In genomic region chr6:26439151-26439550, GRCh38 we compare ENCODE assay signal across 10 cellular contexts. TPM values are rescaled to one million over a fixed set of nuclear protein-coding genes. Genes with fewer than 3 reads are reported as not detected.
DNase-seq lines count a peak whose midpoint lies in the region; ATAC-seq, FAIRE-seq and TF ChIP-seq lines count a peak whose summit lies in the region.
"Had no signal": no experiment of that assay in that cellular context is flagged by ENCODE, and none has a peak within 500 bp of the region (broad histone marks: within the 10 kb centered on the region; RNA-seq: fewer than 3 reads in every experiment).

No MANE protein-coding gene starts in this region.

- no peak for ATAC-seq in HG03095 (IDR thresholded peaks at IDR 0.05; ENCODE audit: unreplicated experiment)

- TF ChIP-seq CTCF in HL-60 (IDR thresholded peaks at IDR 0.05; ENCODE audit: insufficient read depth, low read length) (no peak), Peyer's patch (IDR thresholded peaks at IDR 0.05) (no peak), endothelial cell of umbilical vein (IDR thresholded peaks at IDR 0.05; ENCODE audit: extremely low read depth in 1 of 2, insufficient read depth in 1 of 2, low read depth in 1 of 2, low read length in 2 of 2) (no peak), sigmoid colon (IDR thresholded peaks at IDR 0.05) (no peak)

- WGBS in sigmoid colon, 2 donors, result 87 to 95% methylated on average over 3 of the region's 3 CpGs

- intact Hi-C loops in endothelial cell of umbilical vein (cut with micrococcal nuclease) (no loop called here), sigmoid colon (cut with DNase I) (loop anchor here (5.0 kb wide), 1 partner anchor 72 kb away; the partner anchor contains the start of gene BTN3A2)

- dilution Hi-C loops in endothelial cell of umbilical vein (cut with MboI; ENCODE audit: extremely low pct_ligation_motif_present, low sequenced_read_pairs), result no loop called here

- peaks cover 0 to 2% (median 0%) of the 10 kb centered on the region in 3 donors for H3K36me3 ChIP-seq in Peyer's patch
- no peaks in the 10 kb centered on the region for H3K36me3 ChIP-seq in endothelial cell of umbilical vein (ENCODE audit: control insufficient read depth in 2 of 2, extremely low read depth in 1 of 2, insufficient read depth in 2 of 2, low read length in 2 of 2)
- peaks cover 0 to under 1% (median 0%) of the 10 kb centered on the region in 4 donors for H3K36me3 ChIP-seq in sigmoid colon

- no peak for DNase-seq in HL-60 (ENCODE audit: low read depth in 1 of 2, low spot score in 1 of 2)
- peak in 1 of 3 donors; percentile 52 for DNase-seq in Peyer's patch
- DNase-seq in endothelial cell of umbilical vein (ENCODE audit: low read depth, low spot score), result no peak
- no peak for DNase-seq in sigmoid colon
- no peak for DNase-seq in hepatic stellate cell (ENCODE audit: low spot score)
- DNase-seq in cerebellar nuclear complex (lab: John Stamatoyannopoulos, UW), result no peak
- DNase-seq: DMS153, KBM-7, NCI-H526 had no signal

- H2AFZ ChIP-seq in endothelial cell of umbilical vein (ENCODE audit: low read depth, low read length), result peak overlapping the region; percentile 95

- H3K4me1 ChIP-seq in Peyer's patch (peaks cover 0 to 21% (median 9%) of the 10 kb centered on the region in 4 donors), endothelial cell of umbilical vein (ENCODE audit: control insufficient read depth, extremely low read depth, insufficient read depth, low read length) (peaks cover 10% of the 10 kb centered on the region), sigmoid colon (peaks cover 0 to 21% (median 7%) of the 10 kb centered on the region in 4 donors)

- H3K79me2 ChIP-seq in endothelial cell of umbilical vein (ENCODE audit: control insufficient read depth, insufficient read depth, low read length), result no peaks in the 10 kb centered on the region

- H3K27me3 ChIP-seq in HL-60 (ENCODE audit: insufficient read depth, poor library complexity, severe bottlenecking) (no peaks in the 10 kb centered on the region), Peyer's patch (no peaks in the 10 kb centered on the region), endothelial cell of umbilical vein (ENCODE audit: control insufficient read depth in 2 of 2, insufficient read depth in 2 of 2, low read length in 2 of 2) (no peaks in the 10 kb centered on the region), sigmoid colon (no peaks in the 10 kb centered on the region)

- no peak overlapping the region for H3K4me3 ChIP-seq in HL-60 (replicated peaks; ENCODE audit: insufficient read depth, low read length)
- no peak overlapping the region for H3K4me3 ChIP-seq in Peyer's patch
- no peak overlapping the region for H3K4me3 ChIP-seq in endothelial cell of umbilical vein (replicated peaks in 1 of 3; ENCODE audit: insufficient read depth in 1 of 3, low read depth in 1 of 3, low read length in 3 of 3)
- no peak overlapping the region for H3K4me3 ChIP-seq in sigmoid colon

- no peak for FAIRE-seq in endothelial cell of umbilical vein (lab: Jason Lieb, UNC)

- no peak for TF ChIP-seq POLR2A in Peyer's patch (IDR thresholded peaks at IDR 0.05)
- no peak for TF ChIP-seq POLR2A in endothelial cell of umbilical vein (IDR thresholded peaks at IDR 0.05; ENCODE audit: low read depth, low read length)
- no peak for TF ChIP-seq POLR2A in sigmoid colon (IDR thresholded peaks at IDR 0.05)

- POLR2A ChIA-PET in endothelial cell of umbilical vein (lab: Charles Lee), result no interaction called here

- TF ChIP-seq EP300 in sigmoid colon (IDR thresholded peaks at IDR 0.05), result no peak

- H3K9ac ChIP-seq in endothelial cell of umbilical vein (replicated peaks; ENCODE audit: extremely low read depth, insufficient read depth, low read length), result no peak overlapping the region

- CTCF ChIA-PET in endothelial cell of umbilical vein (lab: Charles Lee), result interaction anchor here (1.4 kb wide), 1 partner anchor 98 kb away, joined by 6 read pairs; no protein-coding TSS in a partner anchor

- H3K9me1 ChIP-seq in endothelial cell of umbilical vein (replicated peaks; ENCODE audit: control insufficient read depth, extremely low read depth, insufficient read depth, low read length), result no peaks in the 10 kb centered on the region

- peak overlapping the region; percentile 78; the same call in 1 of the 2 replicates for H3K27ac ChIP-seq in HL-60 (replicated peaks)
- peak overlapping the region; percentile 79 to 88 (median 86) for H3K27ac ChIP-seq in Peyer's patch
- no peak overlapping the region for H3K27ac ChIP-seq in endothelial cell of umbilical vein (ENCODE audit: insufficient read depth, low read depth, low read length)
- H3K27ac ChIP-seq in sigmoid colon, result peak overlapping the region in 3 of 4 donors; percentile 82 to 86 (median 86)

- no peaks in the 10 kb centered on the region for H4K20me1 ChIP-seq in endothelial cell of umbilical vein (replicated peaks; ENCODE audit: control insufficient read depth, extremely low read depth, insufficient read depth, low read length)

- BruUV-seq in endothelial cell of umbilical vein (replicated peaks; lab: Mats Ljungman, UMichigan), result no TSS peak

- H3K9me3 ChIP-seq in Peyer's patch (no peaks in the 10 kb centered on the region), endothelial cell of umbilical vein (replicated peaks; ENCODE audit: control insufficient read depth, insufficient read depth, low read length) (no peaks in the 10 kb centered on the region), sigmoid colon (peaks cover 0 to 3% (median 0%) of the 10 kb centered on the region in 4 donors)

- no peak overlapping the region for H3K4me2 ChIP-seq in endothelial cell of umbilical vein (ENCODE audit: insufficient read depth, low read length)

TF ChIP-seq in endothelial cell of umbilical vein, 7 proteins besides CTCF, POLR2A, EP300 and RAD21 (continues in another document):
- TF ChIP-seq GATA2 (IDR thresholded peaks at IDR 0.05; ENCODE audit: insufficient read depth, insufficient read length, low read depth, low read length), result no peak
- no peak for TF ChIP-seq FOS (IDR thresholded peaks at IDR 0.05; ENCODE audit: borderline replicate concordance, insufficient read depth, low read length)
- no peak for TF ChIP-seq MYC (IDR thresholded peaks at IDR 0.05; ENCODE audit: low read depth, low read length)
- TF ChIP-seq POLR2AphosphoS5 (IDR thresholded peaks at IDR 0.05; ENCODE audit: insufficient read depth, low read depth, low read length), result no peak

RNA-seq across cellular contexts. Expression of gene BTN3A3, which starts 1.2 kb away (rescaled TPM):
- total RNA-seq in Peyer's patch (10 to 100 TPM; 13.7 to 62.7 (median 28.1) TPM), endothelial cell of umbilical vein (7.5 and 10.9 TPM in 2 replicates), sigmoid colon (10 to 100 TPM in 2 of 4 donors, 1 to 10 TPM in 2; 6.5 to 18.8 (median 9.8) TPM)
- polyA plus RNA-seq in endothelial cell of umbilical vein (5.9 and 8.1 TPM in 2 replicates), sigmoid colon (10 to 100 TPM in 1 of 3 donors, 1 to 10 TPM in 2; 4.8 to 26.6 (median 5.1) TPM)
- polyA plus RNA-seq in endothelial cell of umbilical vein (2011; cell fraction: cytosol; rRNA removed), result 8.5 and 9.0 TPM in 2 replicates
- 29.1 and 32.3 TPM in 2 replicates for polyA plus RNA-seq in endothelial cell of umbilical vein (2011; cell fraction: nucleus; rRNA removed)
- polyA plus RNA-seq in endothelial cell of umbilical vein (2012), result 9.6 and 11.4 TPM in 2 replicates
- 15.9 and 27.7 TPM in 2 replicates for polyA minus RNA-seq in endothelial cell of umbilical vein
- polyA minus RNA-seq in endothelial cell of umbilical vein (2011; cell fraction: cytosol; rRNA and poly(A)+ RNA removed), result 8.6 TPM
- polyA minus RNA-seq in endothelial cell of umbilical vein (2011; cell fraction: nucleus; rRNA and poly(A)+ RNA removed), result 11.5 and 12.1 TPM in 2 replicates

RNA-seq across cellular contexts. Expression of gene BTN2A1, which starts 18.6 kb away (rescaled TPM):
- total RNA-seq in Peyer's patch (10 to 100 TPM; 19.6 to 38.0 (median 33.4) TPM), endothelial cell of umbilical vein (23.4 and 25.1 TPM in 2 replicates), sigmoid colon (10 to 100 TPM; 17.6 to 24.6 (median 19.1) TPM)
- polyA plus RNA-seq in endothelial cell of umbilical vein (26.3 and 31.9 TPM in 2 replicates), sigmoid colon (10 to 100 TPM in 1 of 3 donors, 1 to 10 TPM in 2; 4.4 to 25.5 (median 8.4) TPM)
- polyA plus RNA-seq in endothelial cell of umbilical vein (2011; cell fraction: cytosol; rRNA removed), result 29.5 and 32.1 TPM in 2 replicates
- 62.1 and 68.7 TPM in 2 replicates for polyA plus RNA-seq in endothelial cell of umbilical vein (2011; cell fraction: nucleus; rRNA removed)
- polyA plus RNA-seq in endothelial cell of umbilical vein (2012), result 21.3 and 25.6 TPM in 2 replicates
- polyA minus RNA-seq in endothelial cell of umbilical vein, result 29.3 and 39.5 TPM in 2 replicates
- polyA minus RNA-seq in endothelial cell of umbilical vein (2011; cell fraction: cytosol; rRNA and poly(A)+ RNA removed), result 3.9 TPM
- polyA minus RNA-seq in endothelial cell of umbilical vein (2011; cell fraction: nucleus; rRNA and poly(A)+ RNA removed), result 18.5 and 20.2 TPM in 2 replicates

RNA-seq across cellular contexts. Expression of gene BTN3A1, which starts 37.1 kb away (rescaled TPM):
- total RNA-seq in Peyer's patch (10 to 100 TPM; 34.9 to 84.2 (median 48.5) TPM), endothelial cell of umbilical vein (9.0 and 12.1 TPM in 2 replicates), sigmoid colon (10 to 100 TPM in 2 of 4 donors, 1 to 10 TPM in 2; 8.9 to 13.0 (median 10.2) TPM)
- polyA plus RNA-seq in endothelial cell of umbilical vein (6.8 and 7.6 TPM in 2 replicates), sigmoid colon (10 to 100 TPM in 1 of 3 donors, 1 to 10 TPM in 2; 3.0 to 33.5 (median 5.5) TPM)
- polyA plus RNA-seq in endothelial cell of umbilical vein (2011; cell fraction: cytosol; rRNA removed), result 7.5 and 7.8 TPM in 2 replicates
- polyA plus RNA-seq in endothelial cell of umbilical vein (2011; cell fraction: nucleus; rRNA removed), result 33.7 and 33.9 TPM in 2 replicates
- 8.8 and 10.9 TPM in 2 replicates for polyA plus RNA-seq in endothelial cell of umbilical vein (2012)
- 26.7 and 31.1 TPM in 2 replicates for polyA minus RNA-seq in endothelial cell of umbilical vein
- polyA minus RNA-seq in endothelial cell of umbilical vein (2011; cell fraction: cytosol; rRNA and poly(A)+ RNA removed), result 4.3 TPM
- 6.7 and 9.7 TPM in 2 replicates for polyA minus RNA-seq in endothelial cell of umbilical vein (2011; cell fraction: nucleus; rRNA and poly(A)+ RNA removed)

RNA-seq across cellular contexts. Expression of gene BTN2A2, which starts 56.2 kb away (rescaled TPM):
- total RNA-seq in Peyer's patch, result 10 to 100 TPM in 2 of 4 donors, 1 to 10 TPM in 2; 4.7 to 41.3 (median 11.9) TPM
- 13.2 and 18.4 TPM in 2 replicates for total RNA-seq in endothelial cell of umbilical vein
- 13.4 and 15.3 TPM in 2 replicates for polyA plus RNA-seq in endothelial cell of umbilical vein
- 12.6 and 12.7 TPM in 2 replicates for polyA plus RNA-seq in endothelial cell of umbilical vein (2011; cell fraction: cytosol; rRNA removed)
- 44.7 and 51.3 TPM in 2 replicates for polyA plus RNA-seq in endothelial cell of umbilical vein (2011; cell fraction: nucleus; rRNA removed)
- 13.8 TPM in 2 replicates for polyA plus RNA-seq in endothelial cell of umbilical vein (2012)
- 37.5 and 40.9 TPM in 2 replicates for polyA minus RNA-seq in endothelial cell of umbilical vein
- not detected for polyA minus RNA-seq in endothelial cell of umbilical vein (2011; cell fraction: cytosol; rRNA and poly(A)+ RNA removed)
- 32.4 and 37.7 TPM in 2 replicates for polyA minus RNA-seq in endothelial cell of umbilical vein (2011; cell fraction: nucleus; rRNA and poly(A)+ RNA removed)
- 10 to 100 TPM in 2 of 4 donors, 1 to 10 TPM in 2; 6.8 to 11.9 (median 9.3) TPM for total RNA-seq in sigmoid colon
- 10 to 100 TPM in 1 of 3 donors, 1 to 10 TPM in 2; 2.4 to 17.6 (median 3.0) TPM for polyA plus RNA-seq in sigmoid colon
